Comparison of ENCODE assay signal across 8 cellular contexts in the genomic region with DNA sequence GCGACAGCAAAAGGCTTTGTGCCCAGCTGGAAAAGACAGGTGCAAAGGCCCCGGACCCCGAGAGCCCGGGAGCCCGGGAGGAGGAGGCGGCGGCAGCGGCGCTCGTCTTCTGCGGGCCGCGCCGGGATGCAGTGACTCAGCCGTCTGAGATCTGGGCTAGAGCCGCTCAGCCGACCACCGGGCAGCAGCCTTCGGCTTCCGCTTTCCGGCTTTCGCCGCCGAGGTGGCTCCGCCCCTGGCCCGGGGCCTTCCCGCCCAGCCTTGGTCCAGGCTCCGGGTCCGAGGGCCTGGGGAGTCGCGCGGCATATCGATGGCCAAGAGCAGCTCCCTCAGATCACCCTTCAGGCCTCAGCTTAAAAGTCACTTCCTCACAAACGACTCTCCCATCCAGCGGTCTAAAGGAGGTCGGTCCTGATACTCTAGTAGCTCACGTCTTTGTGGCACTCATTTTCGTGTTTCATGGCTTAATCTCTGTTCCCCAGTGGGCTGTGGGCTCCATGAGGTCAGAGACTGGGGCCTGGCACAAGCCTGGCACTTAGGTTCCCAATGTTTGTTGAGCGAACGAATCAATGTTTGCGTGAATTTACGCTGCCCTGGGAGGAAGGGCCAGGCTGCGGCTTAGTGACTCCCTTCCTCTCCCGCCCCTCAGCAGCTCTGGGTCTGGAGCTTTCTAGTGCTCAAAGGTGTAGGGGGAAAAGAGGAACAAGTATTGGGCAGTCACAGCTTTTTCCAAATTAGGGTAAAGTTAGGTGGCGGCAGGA. TPM values are rescaled to one million over a fixed set of nuclear protein-coding genes. Genes with fewer than 3 reads are reported as not detected.
DNase-seq lines count a peak whose midpoint lies in the region; ATAC-seq, FAIRE-seq and TF ChIP-seq lines count a peak whose summit lies in the region.

A gene (minus strand): TSS at position 146 of the 761 bp plus-strand sequence. CDS start 783 bp downstream, outside the sequence.

- FAIRE-seq in GM12891 (lab: Jason Lieb, UNC): peak; percentile 82

- H3K4me1 ChIP-seq in adrenal gland (replicated peaks in 1 of 2) (peaks cover 0 to 20% of the 10 kb centered on the region in 2 donors), heart right ventricle (peaks cover 0 to 33% (median 20%) of the 10 kb centered on the region in 9 donors)

- TF ChIP-seq CTCF in adrenal gland (IDR thresholded peaks at IDR 0.05) (no peak), heart right ventricle (IDR thresholded peaks at IDR 0.05) (no peak)

- DNase-seq in GM12891 (ENCODE audit: insufficient read length, low spot score): peak; percentile 57
- DNase-seq in NCI-H1092 (lab: John Stamatoyannopoulos, UW): peak; percentile 58
- DNase-seq in T follicular helper cell (ENCODE audit: low read depth): peak; percentile 22
- peak; percentile 69 to 82 (median 80) for DNase-seq in adrenal gland
- peak; percentile 71 to 79 for DNase-seq in heart right ventricle
- DNase-seq in posterior cingulate gyrus: peak; percentile 29 to 93 (median 57)
- peak; percentile 60 for DNase-seq in ureter (ENCODE audit: low spot score)

- no peaks in the 10 kb centered on the region for H3K9me3 ChIP-seq in adrenal gland (replicated peaks in 1 of 3)
- H3K9me3 ChIP-seq in heart right ventricle: no peaks in the 10 kb centered on the region

- intact Hi-C loops in adrenal gland (cut with DNase I): loop anchor here in 1 of 2 donors (10.0 kb wide), 1 partner anchor 45 kb away; no protein-coding TSS in a partner anchor
- intact Hi-C loops in heart right ventricle (cut with DNase I): loop anchor here in 8 of 10 donors (1.0 to 10.0 kb wide), 7 partner anchors 38 to 145 kb away; a partner anchor contains a TSS
- intact Hi-C loops in posterior cingulate gyrus (cut with DNase I): loop anchor here (5.0 kb wide), 1 partner anchor 53 kb away; a partner anchor contains a TSS

- no peaks in the 10 kb centered on the region for H3K27me3 ChIP-seq in adrenal gland
- H3K27me3 ChIP-seq in heart right ventricle: no peaks in the 10 kb centered on the region

- peak within 1 kb of the TSS; percentile 86 to 97 (median 92) for H3K4me3 ChIP-seq in adrenal gland
- H3K4me3 ChIP-seq in heart right ventricle: peak within 1 kb of the TSS; percentile 77 to 99 (median 94)

- ATAC-seq in HG02610 (IDR thresholded peaks at IDR 0.05; ENCODE audit: unreplicated experiment) (peak; percentile 87), heart right ventricle (peak; percentile 90 to 97 (median 94))

- TF ChIP-seq POLR2A in GM12891 (IDR thresholded peaks at IDR 0.05; ENCODE audit: low read depth, low read length): peak; percentile 92
- peak in 1 of 2 donors; percentile 81 for TF ChIP-seq POLR2A in adrenal gland (IDR thresholded peaks at IDR 0.05)

- peak within 1 kb of the TSS; percentile 90 to 98 (median 96) for H3K27ac ChIP-seq in adrenal gland
- H3K27ac ChIP-seq in heart right ventricle: peak within 1 kb of the TSS; percentile 81 to 99 (median 97)

- WGBS in adrenal gland, 4 donors: 0 to 1% (median 1%) methylated on average over 25 to 45 of the region's 45 CpGs
- 0 to 1% methylated on average over 44 to 45 of the region's 45 CpGs for WGBS in heart right ventricle, 2 donors

- H3K36me3 ChIP-seq in adrenal gland (replicated peaks in 1 of 2): no peaks in the 10 kb centered on the region
- peaks cover 0 to 38% (median 0%) of the 10 kb centered on the region in 9 donors for H3K36me3 ChIP-seq in heart right ventricle

TF ChIP-seq in GM12891, 5 proteins besides CTCF, POLR2A, EP300 and RAD21:
- TF ChIP-seq POU2F2 (IDR thresholded peaks at IDR 0.05; ENCODE audit: low read depth, low read length) (0 out of 2 replicates have a peak, but pooled peaks have one; percentile 1), PAX5 (IDR thresholded peaks at IDR 0.05; ENCODE audit: insufficient read depth, low read length, severe bottlenecking) (no peak), TAF1 (IDR thresholded peaks at IDR 0.05; ENCODE audit: low read depth, low read length) (peak; percentile 85), SPI1 (IDR thresholded peaks at IDR 0.05; ENCODE audit: low read depth, low read length) (peak; percentile 66), POLR2AphosphoS5 (IDR thresholded peaks at IDR 0.05; ENCODE audit: low read depth, low read length) (peak; percentile 76; the same call in 1 of the 2 replicates)

RNA-seq across cellular contexts. Expression of the gene that starts here (rescaled TPM):
- polyA plus RNA-seq in GM12891 (2012; ENCODE audit: low read depth, missing spikeins): 14.1 TPM
- 10 to 100 TPM; 16.8 to 37.9 (median 21.3) TPM for total RNA-seq in adrenal gland
- polyA plus RNA-seq in adrenal gland: 10 to 100 TPM in 2 of 3 donors, 1 to 10 TPM in 1; 9.7 to 18.7 (median 12.4) TPM
- total RNA-seq in heart right ventricle: 10 to 100 TPM in 5 of 10 donors, 1 to 10 TPM in 5; 7.7 to 14.8 (median 10.0) TPM
- 1 to 10 TPM; 4.9 to 8.3 TPM for polyA plus RNA-seq in heart right ventricle
- 11.0 TPM for total RNA-seq in ureter

Comparison
In these comparisons a context has a peak if more than half of its experiments do, and no peak if none do; other contexts are left out.
1. Peak in every context shown above with its lines: DNase-seq, ATAC-seq, H3K4me3 ChIP-seq and H3K27ac ChIP-seq.
2. DNase-seq: peak in every context shown above with its lines; median percentile 80 in adrenal gland; 75 in heart right ventricle; 60 in ureter; 58 in NCI-H1092; 57 in GM12891; 57 in posterior cingulate gyrus; 22 in T follicular helper cell.